ENCODE assay signal across 8 cellular contexts in genomic region chr7:97499204-97499603, GRCh38.
A peak's percentile ranks its signal among the peaks of the same experiment; 100 is the strongest.
DNase-seq lines count a peak whose midpoint lies in the region; ATAC-seq and TF ChIP-seq lines count a peak whose summit lies in the region.

No MANE protein-coding gene starts in this region.

- no peaks in the 10 kb centered on the region for H3K9me3 Mint-ChIP-seq in CD4-positive, alpha-beta T cell

- H3K4me3 ChIP-seq in Panc1 (ENCODE audit: low read depth in 2 of 2, low read length in 2 of 2): no peak overlapping the region
- no peak overlapping the region for H3K4me3 ChIP-seq in fibroblast of the aortic adventitia (ENCODE audit: low read depth, low read length)
- no peak overlapping the region for H3K4me3 ChIP-seq in stomach

- POLR2A ChIA-PET in CD4-positive, alpha-beta T cell (lab: Charles Lee): no interaction called here
- POLR2A ChIA-PET in Panc1 (lab: Charles Lee): no interaction called here

- H3K4me1 ChIP-seq in Panc1 (ENCODE audit: control insufficient read depth, insufficient read depth, low read length): no peaks in the 10 kb centered on the region
- H3K4me1 ChIP-seq in stomach: no peaks in the 10 kb centered on the region

- no peaks in the 10 kb centered on the region for H3K27me3 ChIP-seq in CD4-positive, alpha-beta T cell (ENCODE audit: control insufficient read depth, insufficient read depth, low read length)
- H3K27me3 ChIP-seq in Panc1 (ENCODE audit: control insufficient read depth, insufficient read depth, low read length): no peaks in the 10 kb centered on the region; the same call in 1 of the 2 replicates
- H3K27me3 ChIP-seq in stomach: no peaks in the 10 kb centered on the region

- in situ Hi-C loops in Panc1 (cut with HindIII; ENCODE audit: low pct_unique_long_range_greater_than_20kb, low sequenced_read_pairs): no loop called here

- H3K36me3 ChIP-seq in Panc1 (ENCODE audit: control insufficient read depth, insufficient read depth, low read length): no peaks in the 10 kb centered on the region
- no peaks in the 10 kb centered on the region for H3K36me3 ChIP-seq in stomach

- no peak for TF ChIP-seq POLR2A in stomach (IDR thresholded peaks at IDR 0.05)

- TF ChIP-seq CTCF in CD4-positive, alpha-beta T cell (IDR thresholded peaks at IDR 0.05): peak; percentile 15
- TF ChIP-seq CTCF in Panc1 (IDR thresholded peaks at IDR 0.05) (peak; percentile 73), fibroblast of the aortic adventitia (IDR thresholded peaks at IDR 0.05; ENCODE audit: insufficient read depth, low read length) (peak; percentile 10), stomach (IDR thresholded peaks at IDR 0.05) (peak in 3 of 7 experiments; percentile 8 to 33 (median 32))

- no TSS peak for BruUV-seq in Panc1 (replicated peaks; lab: Mats Ljungman, UMichigan)

- H3K27ac ChIP-seq in CD4-positive, alpha-beta T cell (ENCODE audit: low read depth, low read length): no peak overlapping the region
- H3K27ac ChIP-seq in Panc1 (ENCODE audit: low read length): no peak overlapping the region
- no peak overlapping the region for H3K27ac ChIP-seq in stomach

- no peaks in the 10 kb centered on the region for H3K36me3 Mint-ChIP-seq in CD4-positive, alpha-beta T cell (ENCODE audit: low read depth)

- no peak for ATAC-seq in CD4-positive, alpha-beta T cell (ENCODE audit: poor library complexity)
- ATAC-seq in GM18499 (IDR thresholded peaks at IDR 0.05; ENCODE audit: insufficient read depth, unreplicated experiment) (peak; percentile 75), HG03432 (IDR thresholded peaks at IDR 0.05; ENCODE audit: unreplicated experiment) (peak; percentile 80), Panc1 (peak; percentile 82)
- no peak for ATAC-seq in activated CD4-positive, CD25-positive, alpha-beta regulatory T cell treated with anti-CD3 and anti-CD28 coated beads, Interleukin-2, amount 50 U/mL, for 24 hours

- no peaks in the 10 kb centered on the region for H3K4me1 Mint-ChIP-seq in CD4-positive, alpha-beta T cell (ENCODE audit: low read depth)

- no peak overlapping the region for H3K4me3 Mint-ChIP-seq in CD4-positive, alpha-beta T cell

- no peak overlapping the region for H3K27ac Mint-ChIP-seq in CD4-positive, alpha-beta T cell

- 33 to 67% (median 43%) methylated on average over 1 of the region's 1 CpG for WGBS in stomach, 5 donors

- TF ChIP-seq EP300 in stomach (IDR thresholded peaks at IDR 0.05): no peak

- no peaks in the 10 kb centered on the region for H3K27me3 Mint-ChIP-seq in CD4-positive, alpha-beta T cell

- DNase-seq in CD4-positive, alpha-beta T cell: no peak
- peak; percentile 30 for DNase-seq in Panc1 (ENCODE audit: low read depth, low spot score)
- peak; percentile 2 for DNase-seq in fibroblast of the aortic adventitia (ENCODE audit: low read depth)
- DNase-seq in stomach: peak; percentile 26
- no peak for DNase-seq in CD1c-positive myeloid dendritic cell (ENCODE audit: extremely low spot score)

- no peaks in the 10 kb centered on the region for H3K9me3 ChIP-seq in CD4-positive, alpha-beta T cell (ENCODE audit: control insufficient read depth, low read length)
- H3K9me3 ChIP-seq in Panc1 (ENCODE audit: control insufficient read depth, insufficient read depth, low read depth, low read length) (no peaks in the 10 kb centered on the region), stomach (no peaks in the 10 kb centered on the region)

- intact Hi-C loops in CD4-positive, alpha-beta T cell (cut with DNase I, micrococcal nuclease): no loop called here
- intact Hi-C loops in Panc1 (cut with micrococcal nuclease; ENCODE audit: unreplicated experiment) (loop anchor here (1.0 to 10.0 kb wide), 2 partner anchors 336 to 394 kb away; no protein-coding TSS in a partner anchor), stomach (cut with DNase I; ENCODE audit: low total_unique reads) (no loop called here)

- CTCF ChIA-PET in CD4-positive, alpha-beta T cell (lab: Charles Lee): no interaction called here
- CTCF ChIA-PET in Panc1 (lab: Charles Lee): interaction anchor here (0.6 to 0.7 kb wide), 2 partner anchors 24 to 354 kb away, joined by 3 read pairs; no protein-coding TSS in a partner anchor

Comparison
In these comparisons a context has a peak if more than half of its experiments do, and no peak if none do; other contexts are left out.
1. ATAC-seq: peak in GM18499 (single experiment), HG03432 (single experiment) and Panc1 (single experiment); none in CD4-positive, alpha-beta T cell (single experiment) and activated CD4-positive, CD25-positive, alpha-beta regulatory T cell treated with anti-CD3 and anti-CD28 coated beads, Interleukin-2, amount 50 U/mL, for 24 hours (0 of 2).
2. DNase-seq: peak in Panc1 (single experiment), fibroblast of the aortic adventitia (single experiment) and stomach (single experiment); none in CD4-positive, alpha-beta T cell (0 of 10) and CD1c-positive myeloid dendritic cell (single experiment).